Comparison of ENCODE assay signal across 9 cellular contexts in genomic region chr17:55086635-55087058, GRCh38.
A peak's percentile ranks its signal among the peaks of the same experiment; 100 is the strongest.
DNase-seq lines count a peak whose midpoint lies in the region; TF ChIP-seq lines count a peak whose summit lies in the region.
"Had no signal": no experiment of that assay in that cellular context is flagged by ENCODE, and none has a peak within 500 bp of the region (broad histone marks: within the 10 kb centered on the region; RNA-seq: fewer than 3 reads in every experiment).

No MANE protein-coding gene starts in this region.

- no peak overlapping the region for H3K27ac ChIP-seq in prostate gland

- peak; percentile 69 for DNase-seq in NOMO-1 treated with DMSO at 0.1 percent for 48 hours (lab: John Stamatoyannopoulos, UW; ENCODE audit: unreplicated experiment)
- DNase-seq in NOMO-1 treated with dmso at 0.1 percent for 144 hours (lab: John Stamatoyannopoulos, UW; ENCODE audit: unreplicated experiment): no peak
- peak; percentile 41 for DNase-seq in SHP77 treated with DMSO at 0.1 percent for 48 hours (lab: John Stamatoyannopoulos, UW)
- peak; percentile 91 for DNase-seq in fibroblast of peridontal ligament (ENCODE audit: extremely low read depth)
- DNase-seq in stromal cell of bone marrow (ENCODE audit: low read depth): peak; percentile 77
- DNase-seq in cerebellum (ENCODE audit: low spot score): no peak
- no peak for DNase-seq in D341Med (ENCODE audit: low spot score)
- DNase-seq in prostate gland (ENCODE audit: low spot score): no peak

- H3K27me3 ChIP-seq in prostate gland (replicated peaks; ENCODE audit: insufficient read depth): no peaks in the 10 kb centered on the region
- H3K27me3 ChIP-seq: BLaER1 treated with 17β-estradiol and CSF1 and Interleukin-3, amounts not matched to agents 10 nM and 100 nM had no signal

- no peak overlapping the region for H3K4me3 ChIP-seq in prostate gland
- H3K4me3 ChIP-seq: BLaER1 treated with 17β-estradiol and CSF1 and Interleukin-3, amounts not matched to agents 10 nM and 100 nM had no signal

- no peaks in the 10 kb centered on the region for H3K9me3 ChIP-seq in prostate gland

- H3K4me1 ChIP-seq in prostate gland (replicated peaks): no peaks in the 10 kb centered on the region

- H3K36me3 ChIP-seq in prostate gland: no peaks in the 10 kb centered on the region

- TF ChIP-seq CTCF in prostate gland (IDR thresholded peaks at IDR 0.05): no peak

- intact Hi-C loops in prostate gland (cut with DNase I): no loop called here

- TF ChIP-seq POLR2A in prostate gland (IDR thresholded peaks at IDR 0.05): no peak

- 76% methylated on average over 2 of the region's 2 CpGs for WGBS in prostate gland

Comparison
In these comparisons a context has a peak if more than half of its experiments do, and no peak if none do; other contexts are left out.
1. DNase-seq: peak in NOMO-1 treated with DMSO at 0.1 percent for 48 hours (single experiment), SHP77 treated with DMSO at 0.1 percent for 48 hours (single experiment), fibroblast of peridontal ligament (single experiment) and stromal cell of bone marrow (single experiment); none in NOMO-1 treated with dmso at 0.1 percent for 144 hours (single experiment), cerebellum (single experiment), D341Med (single experiment) and prostate gland (single experiment).